32 cellular contexts compared by ENCODE assay signal in genomic region chr3:196124608-196125007, GRCh38.
"Had no signal": no experiment of that assay in that cellular context is flagged by ENCODE, and none has a peak within 500 bp of the region (broad histone marks: within the 10 kb centered on the region; RNA-seq: fewer than 3 reads in every experiment).

No MANE protein-coding gene starts in this region.

- DNase-seq: activated CD4-positive, alpha-beta memory T cell treated with anti-CD3 and anti-CD28 coated beads, Interleukin-2, amount 10 ng/mL, durations not matched to agents 7 days and 5 days; activated CD4-positive, alpha-beta T cell treated with anti-CD3 and anti-CD28 coated beads for 1 hour; activated CD4-positive, alpha-beta T cell treated with anti-CD3 and anti-CD28 coated beads for 48 hours; activated CD4-positive, CD25-positive, alpha-beta regulatory T cell; activated CD8-positive, alpha-beta memory T cell treated with anti-CD3 and anti-CD28 coated beads for 24 hours; activated CD8-positive, alpha-beta memory T cell treated with anti-CD3 and anti-CD28 coated beads, Interleukin-2, amount 10 ng/mL, durations not matched to agents 7 days and 5 days; activated CD8-positive, alpha-beta memory T cell treated with anti-CD3 and anti-CD28 coated beads, Interleukin-2, amount 50 U/mL, for 48 hours; activated effector memory CD4-positive, alpha-beta T cell treated with Interleukin-2 at 50 U/mL for 16 hours; activated naive CD8-positive, alpha-beta T cell treated with anti-CD3 and anti-CD28 coated beads, Interleukin-2, amount 10 ng/mL, durations not matched to agents 7 days and 5 days; activated T-cell treated with anti-CD3 and anti-CD28 coated beads, Interleukin-2, amount 50 U/mL, for 48 hours; amygdala; body of pancreas; NCI-H1105; NCI-H1417 treated with DMSO at 0.1 percent for 48 hours; NCI-H1694; NCI-H1930; NCI-H2081 treated with DMSO at 0.1 percent for 48 hours; NCI-H345; NCI-H526 treated with DMSO at 0.1 percent for 48 hours; NCI-H774; PC-9; SIG-M5; SW 1271; T1000; WERI-Rb-1 had no signal

- H3K27me3 ChIP-seq: body of pancreas, breast epithelium had no signal

- H3K4me2 ChIP-seq: PC-9 had no signal

- FAIRE-seq: astrocyte, K562, RCC 7860 had no signal

- H2AFZ ChIP-seq: PC-9 had no signal

- H3K4me3 Mint-ChIP-seq: activated CD4-positive, alpha-beta memory T cell treated with anti-CD3 and anti-CD28 coated beads, Interleukin-2, amount 10 ng/mL, durations not matched to agents 7 days and 5 days; activated CD8-positive, alpha-beta memory T cell treated with anti-CD3 and anti-CD28 coated beads, Interleukin-2, amount 10 ng/mL, durations not matched to agents 7 days and 5 days; activated naive CD4-positive, alpha-beta T cell treated with anti-CD3 and anti-CD28 coated beads, Interleukin-2, amount 50 U/mL, for 24 hours; activated naive CD8-positive, alpha-beta T cell treated with anti-CD3 and anti-CD28 coated beads, Interleukin-2, amount 10 ng/mL, durations not matched to agents 7 days and 5 days had no signal

- H3K4me1 ChIP-seq: body of pancreas, breast epithelium had no signal

- H3K27ac Mint-ChIP-seq: activated CD4-positive, alpha-beta memory T cell treated with anti-CD3 and anti-CD28 coated beads, Interleukin-2, amount 10 ng/mL, durations not matched to agents 7 days and 5 days; activated CD8-positive, alpha-beta memory T cell treated with anti-CD3 and anti-CD28 coated beads, Interleukin-2, amount 10 ng/mL, durations not matched to agents 7 days and 5 days; activated naive CD8-positive, alpha-beta T cell treated with anti-CD3 and anti-CD28 coated beads, Interleukin-2, amount 10 ng/mL, durations not matched to agents 7 days and 5 days had no signal

- H3K27me3 Mint-ChIP-seq: activated CD8-positive, alpha-beta memory T cell treated with anti-CD3 and anti-CD28 coated beads, Interleukin-2, amount 10 ng/mL, durations not matched to agents 7 days and 5 days; activated naive CD4-positive, alpha-beta T cell treated with anti-CD3 and anti-CD28 coated beads, Interleukin-2, amount 50 U/mL, for 24 hours; activated naive CD8-positive, alpha-beta T cell treated with anti-CD3 and anti-CD28 coated beads, Interleukin-2, amount 10 ng/mL, durations not matched to agents 7 days and 5 days had no signal

- H3K36me3 ChIP-seq: breast epithelium, WERI-Rb-1 had no signal

- H3K4me3 ChIP-seq: body of pancreas, breast epithelium, K562, PC-9 had no signal

- H3K9me3 ChIP-seq: body of pancreas, breast epithelium had no signal

- H3K27ac ChIP-seq: body of pancreas, breast epithelium, PC-9, RWPE1, WERI-Rb-1 had no signal

- ATAC-seq: activated CD8-positive, alpha-beta memory T cell treated with anti-CD3 and anti-CD28 coated beads, Interleukin-2, amount 10 ng/mL, durations not matched to agents 7 days and 5 days; body of pancreas; K562; Right ventricle myocardium inferior had no signal

- H3K9me3 Mint-ChIP-seq: activated naive CD4-positive, alpha-beta T cell treated with anti-CD3 and anti-CD28 coated beads, Interleukin-2, amount 50 U/mL, for 24 hours had no signal
